33 cellular contexts compared by ENCODE assay signal in the genomic region with DNA sequence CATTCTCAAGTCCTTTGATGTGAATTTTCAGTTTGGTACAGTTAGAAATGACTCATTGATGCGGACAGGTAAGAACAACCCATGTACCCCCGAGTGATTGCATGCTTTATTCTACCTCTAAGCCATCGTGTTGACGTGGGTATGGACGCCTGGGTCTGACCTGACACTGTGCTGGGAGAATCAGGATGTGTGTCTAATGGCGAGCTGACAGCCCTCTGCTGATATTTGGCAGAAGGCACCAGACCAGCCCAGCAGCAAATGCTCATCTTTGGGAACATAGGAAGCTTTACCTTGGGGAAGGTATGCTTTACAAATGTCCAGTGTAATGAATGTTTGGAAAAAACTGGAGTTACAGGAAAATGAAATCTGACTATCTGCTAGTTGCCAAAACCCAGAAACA. TPM values are rescaled to one million over a fixed set of nuclear protein-coding genes. Genes with fewer than 3 reads are reported as not detected.
"Had no signal": no experiment of that assay in that cellular context is flagged by ENCODE, and none has a peak within 500 bp of the region (broad histone marks: within the 10 kb centered on the region; RNA-seq: fewer than 3 reads in every experiment).

No MANE protein-coding gene starts in this region.

- H3K4me3 Mint-ChIP-seq: activated CD4-positive, alpha-beta T cell treated with anti-CD3 and anti-CD28 coated beads, Interleukin-2, amount 10 ng/mL, durations not matched to agents 24 days and 14 days; activated CD8-positive, alpha-beta T cell treated with anti-CD3 and anti-CD28 coated beads for 36 hours; activated naive CD8-positive, alpha-beta T cell treated with anti-CD3 and anti-CD28 coated beads for 36 hours; activated T-cell treated with anti-CD3 and anti-CD28 coated beads, Interleukin-2, amount 50 U/mL, for 72 hours; activated T-helper 17 cell treated with anti-CD3 and anti-CD28 coated beads, Interleukin-2, amount 50 U/mL, for 72 hours; central memory CD8-positive, alpha-beta T cell had no signal

- H3K36me3 ChIP-seq: brain microvascular endothelial cell had no signal

- DNase-seq: activated CD4-positive, alpha-beta T cell treated with anti-CD3 and anti-CD28 coated beads, Interleukin-2, amount 10 ng/mL, durations not matched to agents 24 days and 14 days; activated CD4-positive, alpha-beta T cell treated with anti-CD3 and anti-CD28 coated beads, Interleukin-2, amount 50 U/mL, for 4 hours; activated CD8-positive, alpha-beta T cell treated with anti-CD3 and anti-CD28 coated beads for 36 hours; activated effector memory CD4-positive, alpha-beta T cell treated with anti-CD3 and anti-CD28 coated beads, Interleukin-2, amount 50 U/mL, for 16 hours; activated naive CD4-positive, alpha-beta T cell; activated naive CD4-positive, alpha-beta T cell treated with anti-CD3 and anti-CD28 coated beads, Interleukin-2, amount 50 U/mL, for 16 hours; activated naive CD8-positive, alpha-beta T cell treated with anti-CD3 and anti-CD28 coated beads for 36 hours; activated T-cell treated with anti-CD3 and anti-CD28 coated beads, Interleukin-2, amount 50 U/mL, for 1 hour; activated T-cell treated with anti-CD3 and anti-CD28 coated beads, Interleukin-2, amount 50 U/mL, for 72 hours; amniotic stem cell; aorta; brain microvascular endothelial cell; Kasumi-1; KG1; MM.1S; MV-4-11; NCI-H1092; NCI-H1436 treated with DMSO at 0.1 percent for 48 hours; NCI-H1694 treated with DMSO at 0.1 percent for 48 hours; NCI-H2029; NCI-H345; NCI-H524 treated with DMSO at 0.1 percent for 48 hours; PC-9; SW 1271; T-helper 1 cell; T1000 had no signal

- ATAC-seq: activated CD8-positive, alpha-beta T cell treated with anti-CD3 and anti-CD28 coated beads for 36 hours; activated T-cell treated with anti-CD3 and anti-CD28 coated beads, Interleukin-2, amount 50 U/mL, for 72 hours; activated T-helper 17 cell treated with anti-CD3 and anti-CD28 coated beads, Interleukin-2, amount 50 U/mL, for 72 hours; Right ventricle myocardium inferior had no signal

- H3K27me3 Mint-ChIP-seq: activated CD4-positive, alpha-beta T cell treated with anti-CD3 and anti-CD28 coated beads, Interleukin-2, amount 10 ng/mL, durations not matched to agents 24 days and 14 days; activated CD8-positive, alpha-beta T cell treated with anti-CD3 and anti-CD28 coated beads for 36 hours; activated naive CD8-positive, alpha-beta T cell treated with anti-CD3 and anti-CD28 coated beads for 36 hours; activated T-helper 17 cell treated with anti-CD3 and anti-CD28 coated beads, Interleukin-2, amount 50 U/mL, for 72 hours; central memory CD8-positive, alpha-beta T cell had no signal

- H3K4me3 ChIP-seq: PC-9 had no signal

- H3K9me3 Mint-ChIP-seq: activated CD4-positive, alpha-beta T cell treated with anti-CD3 and anti-CD28 coated beads, Interleukin-2, amount 10 ng/mL, durations not matched to agents 24 days and 14 days; activated CD8-positive, alpha-beta T cell treated with anti-CD3 and anti-CD28 coated beads for 36 hours; activated naive CD8-positive, alpha-beta T cell treated with anti-CD3 and anti-CD28 coated beads for 36 hours; activated T-cell treated with anti-CD3 and anti-CD28 coated beads, Interleukin-2, amount 50 U/mL, for 72 hours; activated T-helper 17 cell treated with anti-CD3 and anti-CD28 coated beads, Interleukin-2, amount 50 U/mL, for 72 hours; central memory CD8-positive, alpha-beta T cell had no signal

- H3K27ac ChIP-seq: brain microvascular endothelial cell, PC-9, RWPE1 had no signal

- H3K27me3 ChIP-seq: brain microvascular endothelial cell had no signal

- H3K27ac Mint-ChIP-seq: activated CD4-positive, alpha-beta T cell treated with anti-CD3 and anti-CD28 coated beads, Interleukin-2, amount 10 ng/mL, durations not matched to agents 24 days and 14 days; activated CD8-positive, alpha-beta T cell treated with anti-CD3 and anti-CD28 coated beads for 36 hours; activated naive CD8-positive, alpha-beta T cell treated with anti-CD3 and anti-CD28 coated beads for 36 hours; activated T-cell treated with anti-CD3 and anti-CD28 coated beads, Interleukin-2, amount 50 U/mL, for 72 hours; activated T-helper 17 cell treated with anti-CD3 and anti-CD28 coated beads, Interleukin-2, amount 50 U/mL, for 72 hours had no signal

RNA-seq across cellular contexts. Expression of gene SLC46A2, which starts 20.1 kb away (rescaled TPM):
- total RNA-seq: activated CD4-positive, alpha-beta T cell treated with anti-CD3 and anti-CD28 coated beads, Interleukin-2, amount 10 ng/mL, durations not matched to agents 24 days and 14 days; activated CD8-positive, alpha-beta memory T cell treated with anti-CD3 and anti-CD28 coated beads for 36 hours; activated CD8-positive, alpha-beta T cell treated with anti-CD3 and anti-CD28 coated beads for 36 hours; activated naive CD8-positive, alpha-beta T cell treated with anti-CD3 and anti-CD28 coated beads for 36 hours; activated T-cell treated with anti-CD3 and anti-CD28 coated beads, Interleukin-2, amount 50 U/mL, for 72 hours; activated T-helper 17 cell treated with anti-CD3 and anti-CD28 coated beads, Interleukin-2, amount 50 U/mL, for 72 hours; NCI-H460; PC-9; Right ventricle myocardium inferior; T-helper 2 cell treated with Interferon-gamma antibody and Interleukin-4, amounts not matched to agents 100 ng/mL and 5 ng/mL, for 36 hours had no signal
- polyA plus RNA-seq: aorta had no signal
